ENCODE assay signal across 8 cellular contexts in genomic region chr16:2720063-2720455, GRCh38.
A peak's percentile ranks its signal among the peaks of the same experiment; 100 is the strongest.
DNase-seq lines count a peak whose midpoint lies in the region; ATAC-seq and TF ChIP-seq lines count a peak whose summit lies in the region.

TSS of gene PRSS27 (minus strand) at chr16:2720224. CDS start at chr16:2720160, 64 bp downstream.

- ATAC-seq in GM19035 (IDR thresholded peaks at IDR 0.05; ENCODE audit: unreplicated experiment): no peak
- ATAC-seq in GM18511 (IDR thresholded peaks at IDR 0.05; ENCODE audit: unreplicated experiment): no peak

- H3K4me3 ChIP-seq in GM06990 (replicated peaks; ENCODE audit: low read depth, low read length) (peak within 1 kb of the TSS; percentile 62), SK-N-MC (peak within 1 kb of the TSS; percentile 79), fibroblast of mammary gland (ENCODE audit: control insufficient read depth, low read depth, low read length) (peak within 1 kb of the TSS; percentile 50), rectal smooth muscle tissue (ENCODE audit: low read length) (peak within 1 kb of the TSS; percentile 61)

- no peaks in the 10 kb centered on the region for H3K4me1 ChIP-seq in rectal smooth muscle tissue (ENCODE audit: control insufficient read depth, insufficient read depth, low read length)

- no peak for TF ChIP-seq CTCF in GM06990 (IDR thresholded peaks at IDR 0.05; ENCODE audit: insufficient read depth, low read length, poor library complexity, severe bottlenecking)
- TF ChIP-seq CTCF in fibroblast of mammary gland (conservative IDR thresholded peaks at IDR 0.05; ENCODE audit: control insufficient read depth, insufficient read depth, low read depth, low read length): no peak

- H3K36me3 ChIP-seq in GM06990 (ENCODE audit: control insufficient read depth, insufficient read depth, low read length) (no peaks in the 10 kb centered on the region), SK-N-MC (ENCODE audit: insufficient read depth, low read length) (no peaks in the 10 kb centered on the region), rectal smooth muscle tissue (ENCODE audit: control insufficient read depth, insufficient read depth, low read length) (no peaks in the 10 kb centered on the region)

- H3K27ac ChIP-seq in SK-N-MC (0 out of 2 replicates have a peak within 1 kb of the TSS, but pooled peaks have one; percentile 17), rectal smooth muscle tissue (ENCODE audit: low read depth, low read length) (peak within 1 kb of the TSS; percentile 55)

- H3K9me3 ChIP-seq in SK-N-MC (ENCODE audit: low read depth, low read length): no peaks in the 10 kb centered on the region

- H3K27me3 ChIP-seq in GM06990 (replicated peaks; ENCODE audit: control insufficient read depth, insufficient read depth, low read length) (no peaks in the 10 kb centered on the region; the same call in 1 of the 2 replicates), rectal smooth muscle tissue (ENCODE audit: control insufficient read depth, insufficient read depth, low read length) (peaks cover 2% of the 10 kb centered on the region)

- DNase-seq in GM06990 (ENCODE audit: extremely low read depth, insufficient read length) (no peak), SK-N-MC (ENCODE audit: low read depth, low spot score) (no peak), fibroblast of mammary gland (ENCODE audit: low read depth) (no peak), NCI-H748 treated with DMSO at 0.1 percent for 48 hours (lab: John Stamatoyannopoulos, UW) (no peak)
- no peak for DNase-seq in activated CD4-positive, CD25-positive, alpha-beta regulatory T cell (lab: John Stamatoyannopoulos, UW)

- peak within 1 kb of the TSS; percentile 55 for H3K9ac ChIP-seq in SK-N-MC (ENCODE audit: insufficient read length)
- no peak within 1 kb of the TSS for H3K9ac ChIP-seq in rectal smooth muscle tissue (ENCODE audit: low read length)
